In the genomic region with DNA sequence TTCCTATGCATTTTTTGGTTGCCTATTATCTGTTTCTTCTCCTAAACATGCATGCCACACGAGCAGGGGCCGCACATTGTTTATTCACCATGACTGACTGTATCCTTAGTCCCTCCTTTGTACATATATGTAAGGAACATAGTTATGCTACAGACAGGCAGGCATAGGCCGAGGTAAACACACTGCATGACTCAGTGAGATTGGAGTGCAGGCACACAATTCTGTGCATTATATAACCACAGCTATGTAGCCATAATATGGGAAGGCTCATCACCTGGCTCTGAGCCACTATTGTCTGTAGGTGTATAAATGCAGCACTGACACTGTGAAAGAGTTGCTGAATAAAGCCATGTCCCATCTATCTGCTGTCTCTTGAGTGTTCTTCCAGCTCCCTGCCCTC, we compare ENCODE assay signal across 27 cellular contexts.
"Had no signal": no experiment of that assay in that cellular context is flagged by ENCODE, and none has a peak within 500 bp of the region (broad histone marks: within the 10 kb centered on the region; RNA-seq: fewer than 3 reads in every experiment).

No MANE protein-coding gene starts in this region.

- H3K9ac ChIP-seq: KMS-11 had no signal

- H3K27ac ChIP-seq: KMS-11, Peyer's patch had no signal

- H3K4me3 ChIP-seq: MG63, Peyer's patch had no signal

- H3K4me2 ChIP-seq: KMS-11 had no signal

- H3K9me3 ChIP-seq: MG63, Peyer's patch had no signal

- H3K36me3 ChIP-seq: MG63, Peyer's patch had no signal

- H3K36me3 Mint-ChIP-seq: activated CD4-positive, alpha-beta memory T cell treated with anti-CD3 and anti-CD28 coated beads for 36 hours; activated naive CD4-positive, alpha-beta T cell treated with anti-CD3 and anti-CD28 coated beads, Interleukin-2, amount 50 U/mL, for 72 hours; T-cell had no signal

- DNase-seq: activated B cell treated with CpG ODN at 0.5 μM for 24 hours; activated CD4-positive, alpha-beta memory T cell treated with anti-CD3 and anti-CD28 coated beads for 36 hours; activated CD4-positive, alpha-beta T cell treated with anti-CD3 and anti-CD28 coated beads for 1 hour; activated CD4-positive, alpha-beta T cell treated with anti-CD3 and anti-CD28 coated beads, Interleukin-2, amount 10 ng/mL, durations not matched to agents 24 days and 14 days; activated CD8-positive, alpha-beta memory T cell treated with anti-CD3 and anti-CD28 coated beads for 24 hours; activated effector memory CD4-positive, alpha-beta T cell treated with anti-CD3 and anti-CD28 coated beads, Interleukin-2, amount 50 U/mL, for 16 hours; activated naive CD4-positive, alpha-beta T cell treated with Interleukin-2 at 50 U/mL for 16 hours; activated naive CD8-positive, alpha-beta T cell treated with anti-CD3 and anti-CD28 coated beads, Interleukin-2, amount 50 U/mL, for 24 hours; activated T-cell treated with anti-CD3 and anti-CD28 coated beads, Interleukin-2, amount 50 U/mL, for 4 hours; amygdala; central memory CD4-positive, alpha-beta T cell; MG63; MV-4-11; NCI-H1092 treated with DMSO at 0.1 percent for 48 hours; NCI-H1436; NCI-H1694 treated with DMSO at 0.1 percent for 48 hours; NCI-H2029 treated with DMSO at 0.1 percent for 48 hours; NCI-H510A treated with DMSO at 0.1 percent for 48 hours; NCI-H69; Peyer's patch; SIG-M5; T-cell; T-helper 2 cell; T1000 had no signal

- H3K4me1 Mint-ChIP-seq: activated naive CD8-positive, alpha-beta T cell treated with anti-CD3 and anti-CD28 coated beads, Interleukin-2, amount 50 U/mL, for 24 hours had no signal

- ATAC-seq: activated naive CD8-positive, alpha-beta T cell treated with anti-CD3 and anti-CD28 coated beads, Interleukin-2, amount 50 U/mL, for 24 hours; T-cell had no signal

- H3K4me3 Mint-ChIP-seq: activated B cell treated with CpG ODN at 0.5 μM for 24 hours; activated CD4-positive, alpha-beta memory T cell treated with anti-CD3 and anti-CD28 coated beads for 36 hours; activated CD4-positive, alpha-beta T cell treated with anti-CD3 and anti-CD28 coated beads, Interleukin-2, amount 10 ng/mL, durations not matched to agents 24 days and 14 days; activated naive CD8-positive, alpha-beta T cell treated with anti-CD3 and anti-CD28 coated beads, Interleukin-2, amount 50 U/mL, for 24 hours; activated T-cell treated with anti-CD3 and anti-CD28 coated beads, Interleukin-2, amount 50 U/mL, for 4 hours; T-cell had no signal

- H3K27ac Mint-ChIP-seq: activated B cell treated with CpG ODN at 0.5 μM for 24 hours; activated CD4-positive, alpha-beta memory T cell treated with anti-CD3 and anti-CD28 coated beads for 36 hours; activated CD4-positive, alpha-beta T cell treated with anti-CD3 and anti-CD28 coated beads, Interleukin-2, amount 10 ng/mL, durations not matched to agents 24 days and 14 days; activated naive CD4-positive, alpha-beta T cell treated with anti-CD3 and anti-CD28 coated beads, Interleukin-2, amount 50 U/mL, for 72 hours; activated naive CD8-positive, alpha-beta T cell treated with anti-CD3 and anti-CD28 coated beads, Interleukin-2, amount 50 U/mL, for 24 hours; T-cell had no signal

- H3K27me3 ChIP-seq: MG63, Peyer's patch had no signal

- H3K9me3 Mint-ChIP-seq: activated B cell treated with CpG ODN at 0.5 μM for 24 hours; activated CD4-positive, alpha-beta memory T cell treated with anti-CD3 and anti-CD28 coated beads for 36 hours; activated CD4-positive, alpha-beta T cell treated with anti-CD3 and anti-CD28 coated beads, Interleukin-2, amount 10 ng/mL, durations not matched to agents 24 days and 14 days; activated naive CD4-positive, alpha-beta T cell treated with anti-CD3 and anti-CD28 coated beads, Interleukin-2, amount 50 U/mL, for 72 hours; activated naive CD8-positive, alpha-beta T cell treated with anti-CD3 and anti-CD28 coated beads, Interleukin-2, amount 50 U/mL, for 24 hours; activated T-cell treated with anti-CD3 and anti-CD28 coated beads, Interleukin-2, amount 50 U/mL, for 4 hours; T-cell had no signal

- H3K4me1 ChIP-seq: Peyer's patch had no signal

- H3K27me3 Mint-ChIP-seq: activated B cell treated with CpG ODN at 0.5 μM for 24 hours; activated CD4-positive, alpha-beta memory T cell treated with anti-CD3 and anti-CD28 coated beads for 36 hours; activated naive CD8-positive, alpha-beta T cell treated with anti-CD3 and anti-CD28 coated beads, Interleukin-2, amount 50 U/mL, for 24 hours had no signal

- FAIRE-seq: TTC549 had no signal
